8 cellular contexts compared by ENCODE assay signal in genomic region chr4:10457255-10457801, GRCh38. TPM values are rescaled to one million over a fixed set of nuclear protein-coding genes. Genes with fewer than 3 reads are reported as not detected.
DNase-seq lines count a peak whose midpoint lies in the region; ATAC-seq and TF ChIP-seq lines count a peak whose summit lies in the region.

Gene ZNF518B, minus strand, starts transcription at chr4:10457426. Its CDS starts 11,098 bp downstream, at chr4:10446328.

- H3K27ac ChIP-seq in endodermal cell (ENCODE audit: low read depth, low read length), result no peak within 1 kb of the TSS

- no peak for TF ChIP-seq CTCF in endodermal cell (conservative IDR thresholded peaks at IDR 0.05)

- peak within 1 kb of the TSS; percentile 59 for H3K9ac ChIP-seq in endodermal cell (ENCODE audit: extremely low read depth, low read length, poor library complexity, severe bottlenecking)

- H3K36me3 Mint-ChIP-seq in endodermal cell (ENCODE audit: low read depth), result peaks cover 26% of the 10 kb centered on the region

- peaks cover 31% of the 10 kb centered on the region for H3K4me1 Mint-ChIP-seq in endodermal cell

- peak within 1 kb of the TSS; percentile 80 for H3K4me3 Mint-ChIP-seq in endodermal cell

- H3K9me3 Mint-ChIP-seq in endodermal cell, result no peaks in the 10 kb centered on the region

- peaks cover 50% of the 10 kb centered on the region for H3K27me3 Mint-ChIP-seq in endodermal cell (ENCODE audit: insufficient read depth)

- WGBS in endodermal cell (ENCODE audit: insufficient coverage in 1 of 2, insufficient read length in 1 of 2), 2 experiments, result 4 to 7% methylated on average over 30 to 60 of the region's 60 CpGs

- peaks cover 46% of the 10 kb centered on the region for H3K27me3 ChIP-seq in endodermal cell (ENCODE audit: control insufficient read depth, insufficient read depth, low read length, poor library complexity, severe bottlenecking)

- no peaks in the 10 kb centered on the region for H3K4me1 ChIP-seq in endodermal cell (ENCODE audit: control insufficient read depth, insufficient read depth, low read length)

- peaks cover 5% of the 10 kb centered on the region for H3K9me3 ChIP-seq in endodermal cell (ENCODE audit: control insufficient read depth, low read length)

- H3K4me3 ChIP-seq in endodermal cell (ENCODE audit: low read length), result peak within 1 kb of the TSS; percentile 80

- peaks cover 29% of the 10 kb centered on the region for H3K36me3 ChIP-seq in endodermal cell (ENCODE audit: control insufficient read depth, insufficient read depth, low read length)

- peak within 1 kb of the TSS; percentile 94 for H3K27ac Mint-ChIP-seq in endodermal cell

- DNase-seq in NCI-H345 (lab: John Stamatoyannopoulos, UW) (peak; percentile 52), endodermal cell (peak; percentile 91), midbrain (lab: John Stamatoyannopoulos, UW) (peak; percentile 45), NCI-H2107 treated with DMSO at 0.1 percent for 48 hours (lab: John Stamatoyannopoulos, UW; ENCODE audit: unreplicated experiment) (no peak)
- peak; percentile 54 to 63 for DNase-seq in activated CD8-positive, alpha-beta memory T cell treated with anti-CD3 and anti-CD28 coated beads for 4 hours (ENCODE audit: low read depth in 2 of 2)
- DNase-seq in stimulated activated CD8-positive, alpha-beta memory T cell treated with anti-CD3 and anti-CD28 coated beads, Interleukin-15, amount 100 ng/mL, for 48 hours (ENCODE audit: low read depth in 2 of 2), result peak; percentile 73 to 75

- ATAC-seq in GM18517 (IDR thresholded peaks at IDR 0.05; ENCODE audit: unreplicated experiment) (peak; percentile 72), HG02759 (IDR thresholded peaks at IDR 0.05; ENCODE audit: unreplicated experiment) (peak; percentile 79)

RNA-seq across cellular contexts. Expression of gene ZNF518B, which starts in this region (rescaled TPM):
- total RNA-seq in endodermal cell, result 10 to 100 TPM; 46.2 to 46.4 TPM
- polyA plus RNA-seq in endodermal cell (2013, experiment 1 of 2), result 32.3 TPM
- 33.7 TPM for polyA plus RNA-seq in endodermal cell (2013, experiment 2 of 2)
